ENCODE assay signal across 1 cellular context in the genomic region with DNA sequence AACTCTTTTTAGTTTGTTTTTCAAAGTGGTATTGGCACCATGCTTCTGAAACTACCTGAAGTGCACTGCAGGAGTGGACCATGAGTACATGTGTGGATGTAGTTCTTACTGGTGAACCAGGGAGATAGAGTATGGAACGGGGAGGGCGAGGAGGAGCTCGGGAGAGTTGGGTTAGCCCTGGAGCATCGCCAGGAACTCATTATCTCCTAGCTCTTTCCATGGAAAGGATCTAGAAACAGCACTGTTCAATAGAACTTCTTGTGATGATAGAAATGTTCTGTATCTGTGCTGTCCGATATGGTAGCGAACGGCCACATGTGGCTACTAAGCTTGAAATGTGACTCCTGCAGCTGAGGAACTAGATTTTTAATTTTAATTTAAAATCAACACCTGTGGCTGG.
TF ChIP-seq lines count a peak whose summit lies in the region.

No MANE protein-coding gene starts in this region.

TF ChIP-seq in K562, 482 proteins besides CTCF, POLR2A, EP300 and RAD21:
- TF ChIP-seq SRSF9 (IDR thresholded peaks at IDR 0.05; ENCODE audit: borderline replicate concordance, low read depth, low read length) (no peak), GATA2 (CRISPR knock-in tag; IDR thresholded peaks at IDR 0.05) (no peak), NFIC (IDR thresholded peaks at IDR 0.05) (peak; percentile 29; the same call in 1 of the 2 replicates), PRDM10 (IDR thresholded peaks at IDR 0.05; ENCODE audit: partially characterized antibody) (peak; percentile 50), ARID1B (IDR thresholded peaks at IDR 0.05) (peak; percentile 15; the same call in 1 of the 2 replicates), TCF3 (CRISPR knock-in tag; IDR thresholded peaks at IDR 0.05) (peak; percentile 80), FIP1L1 (IDR thresholded peaks at IDR 0.05; ENCODE audit: low read depth, low read length, poor library complexity, severe bottlenecking) (no peak), CBFA2T3 (IDR thresholded peaks at IDR 0.05) (peak; percentile 47; the same call in 1 of the 2 replicates), RFX1 (IDR thresholded peaks at IDR 0.05) (no peak)
